Comparison of ENCODE assay signal across 9 cellular contexts in the genomic region with DNA sequence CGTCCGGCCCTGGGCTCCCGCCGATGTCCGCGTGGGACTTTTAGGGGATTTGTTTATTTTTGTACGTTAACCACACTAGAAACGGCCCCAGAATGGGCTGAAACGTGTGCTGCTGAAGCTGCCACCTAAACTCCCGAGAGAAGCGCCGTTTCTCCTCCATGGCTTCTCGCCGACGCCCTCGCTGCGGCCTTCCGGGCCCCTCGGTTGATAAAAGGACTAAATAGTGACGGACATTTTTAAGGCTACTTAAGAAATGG. TPM values are rescaled to one million over a fixed set of nuclear protein-coding genes. Genes with fewer than 3 reads are reported as not detected.
DNase-seq lines count a peak whose midpoint lies in the region; ATAC-seq and TF ChIP-seq lines count a peak whose summit lies in the region.
"Had no signal": no experiment of that assay in that cellular context is flagged by ENCODE, and none has a peak within 500 bp of the region (broad histone marks: within the 10 kb centered on the region; RNA-seq: fewer than 3 reads in every experiment).

No MANE protein-coding gene starts in this region.

- H3F3A ChIP-seq in Loucy (ENCODE audit: low read depth): no peaks in the 10 kb centered on the region

- peaks cover 43% of the 10 kb centered on the region for H3K79me2 ChIP-seq in Loucy (ENCODE audit: insufficient read depth, low read length)

- peaks cover 53% of the 10 kb centered on the region for H3K27me3 Mint-ChIP-seq in nephron progenitor cell (ENCODE audit: low read depth, poor library complexity)

- peaks cover 38% of the 10 kb centered on the region for H4K20me1 ChIP-seq in Loucy (ENCODE audit: insufficient read depth, low read length, poor library complexity, severe bottlenecking)

- H3K4me3 ChIP-seq in Loucy (ENCODE audit: low read length, poor library complexity, severe bottlenecking) (peak overlapping the region; percentile 86), colonic mucosa (peak overlapping the region; percentile 80)

- H2AFZ ChIP-seq in Loucy (ENCODE audit: low read length): peak overlapping the region; percentile 78

- H3K27me3 ChIP-seq in Loucy (ENCODE audit: insufficient read depth, low read length, poor library complexity, severe bottlenecking): no peaks in the 10 kb centered on the region
- no peaks in the 10 kb centered on the region for H3K27me3 ChIP-seq in colonic mucosa

- no peaks in the 10 kb centered on the region for H3K9me2 ChIP-seq in Loucy (replicated peaks; ENCODE audit: low read depth, low read length)

- peak overlapping the region; percentile 78 for H3K9ac ChIP-seq in Loucy (ENCODE audit: low read depth, low read length, poor library complexity, severe bottlenecking)
- H3K9ac ChIP-seq in colonic mucosa (ENCODE audit: low read depth in 2 of 2, low read length in 2 of 2): peak overlapping the region; percentile 88 to 89

- TF ChIP-seq CTCF in Loucy (conservative IDR thresholded peaks at IDR 0.05; ENCODE audit: low read length): no peak
- no peak for TF ChIP-seq CTCF in colonic mucosa (IDR thresholded peaks at IDR 0.05)
- TF ChIP-seq CTCF in nephron progenitor cell (IDR thresholded peaks at IDR 0.05): no peak

- DNase-seq in colonic mucosa: no peak
- DNase-seq in nephron progenitor cell: no peak
- no peak for DNase-seq in NCI-H526 treated with DMSO at 0.1 percent for 48 hours (lab: John Stamatoyannopoulos, UW)
- DNase-seq in activated CD4-positive, alpha-beta T cell treated with anti-CD3 and anti-CD28 coated beads, Interleukin-2, amount 50 U/mL, for 4 hours: no peak

- H3K9me3 ChIP-seq in Loucy (ENCODE audit: insufficient read depth, low read depth, low read length): no peaks in the 10 kb centered on the region
- H3K9me3 ChIP-seq in colonic mucosa: no peaks in the 10 kb centered on the region

- H3K4me1 Mint-ChIP-seq in nephron progenitor cell: peaks cover 52% of the 10 kb centered on the region

- peak overlapping the region; percentile 90 for H3K4me2 ChIP-seq in Loucy (ENCODE audit: low read depth, low read length, poor library complexity, severe bottlenecking)

- H3K36me3 ChIP-seq in Loucy (ENCODE audit: insufficient read depth, low read length) (no peaks in the 10 kb centered on the region), colonic mucosa (no peaks in the 10 kb centered on the region)

- H3K27ac ChIP-seq in colonic mucosa: peak overlapping the region; percentile 93

- H3K4me1 ChIP-seq in Loucy (ENCODE audit: insufficient read depth, low read length, poor library complexity, severe bottlenecking): peaks cover 42% of the 10 kb centered on the region
- H3K4me1 ChIP-seq in colonic mucosa: no peaks in the 10 kb centered on the region

- peak overlapping the region; percentile 83 for H3K4me3 Mint-ChIP-seq in nephron progenitor cell

- intact Hi-C loops in colonic mucosa (cut with DNase I): no loop called here

- peaks cover 4% of the 10 kb centered on the region for H3K9me3 Mint-ChIP-seq in nephron progenitor cell

- H3K36me3 Mint-ChIP-seq in nephron progenitor cell (ENCODE audit: low read depth): peaks cover 7% of the 10 kb centered on the region

- no peak overlapping the region for H3K27ac Mint-ChIP-seq in nephron progenitor cell

- ATAC-seq in GM18520 (IDR thresholded peaks at IDR 0.05; ENCODE audit: unreplicated experiment) (peak; percentile 1), HG03442 (IDR thresholded peaks at IDR 0.05; ENCODE audit: unreplicated experiment) (no peak), HG02884 (IDR thresholded peaks at IDR 0.05; ENCODE audit: unreplicated experiment) (no peak)

RNA-seq across cellular contexts. Expression of a gene that starts 0.7 kb away (rescaled TPM):
- total RNA-seq in colonic mucosa: 100 to 1,000 TPM; 218 to 414 TPM

RNA-seq across cellular contexts. Expression of a gene that starts 46.5 kb away (rescaled TPM):
- 10 to 100 TPM; 13.1 to 27.1 TPM for total RNA-seq in colonic mucosa
- total RNA-seq: RPMI7951 had no signal

RNA-seq across cellular contexts. Expression of a gene that starts 56.3 kb away (rescaled TPM):
- 10 to 100 TPM; 81.3 to 82.8 TPM for total RNA-seq in colonic mucosa
